14 cellular contexts compared by ENCODE assay signal in the genomic region with DNA sequence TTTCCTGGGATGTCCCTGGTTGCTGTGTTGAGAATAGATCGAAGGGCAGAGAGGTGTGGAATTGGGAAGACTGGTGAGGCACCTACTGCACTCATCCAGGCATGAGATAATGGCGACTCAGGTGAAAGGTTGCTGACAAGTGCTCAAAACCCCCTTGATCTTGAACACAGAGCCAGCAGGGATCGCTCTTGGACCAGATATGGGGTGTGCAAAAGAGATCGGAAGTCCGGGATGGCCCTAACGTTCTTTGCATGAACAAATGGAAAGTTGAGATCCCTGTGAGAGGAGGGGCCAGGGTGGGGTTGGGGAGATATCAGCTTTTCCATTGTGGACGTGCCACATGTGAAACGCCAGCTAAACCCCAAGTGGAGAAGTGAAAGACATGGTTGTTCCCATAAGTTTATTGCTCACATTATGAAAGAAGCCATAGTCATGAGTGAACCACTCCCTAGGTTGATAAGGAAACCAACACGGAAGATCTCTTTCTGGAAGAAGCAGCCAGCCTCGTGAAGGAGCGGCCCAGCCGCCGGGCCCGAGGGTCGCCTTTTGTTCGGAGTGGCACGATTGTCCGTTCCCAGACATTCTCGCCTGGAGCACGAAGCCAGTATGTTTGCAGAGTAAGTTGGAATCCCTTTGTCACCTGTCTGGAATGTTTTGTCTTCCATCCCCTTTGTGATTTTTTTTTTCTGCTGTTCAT. TPM values are rescaled to one million over a fixed set of nuclear protein-coding genes. Genes with fewer than 3 reads are reported as not detected.
DNase-seq lines count a peak whose midpoint lies in the region; ATAC-seq and TF ChIP-seq lines count a peak whose summit lies in the region.
"Had no signal": no experiment of that assay in that cellular context is flagged by ENCODE, and none has a peak within 500 bp of the region (broad histone marks: within the 10 kb centered on the region; RNA-seq: fewer than 3 reads in every experiment).

No MANE protein-coding gene starts in this region.

- TSS peak; percentile 41 for BruUV-seq in Caco-2 (replicated peaks; lab: Mats Ljungman, UMichigan)

- peaks cover 1% of the 10 kb centered on the region for H3K79me2 ChIP-seq in trophoblast cell (ENCODE audit: control insufficient read depth, insufficient read depth, low read length, poor library complexity)

- H3K4me3 ChIP-seq in Caco-2 (ENCODE audit: low read depth, low read length) (no peak overlapping the region; the same call in 1 of the 2 replicates), trophoblast cell (ENCODE audit: low read depth, low read length) (no peak overlapping the region)
- H3K4me3 ChIP-seq: A549, BLaER1 had no signal

- no CpG with 5 or more reads among the region's 20 CpGs for WGBS in trophoblast cell (ENCODE audit: extremely low coverage, insufficient coverage, insufficient read length)

- no peak overlapping the region for H4K8ac ChIP-seq in trophoblast cell (ENCODE audit: low read depth, low read length)

- peak overlapping the region; percentile 44 for H2BK5ac ChIP-seq in trophoblast cell (ENCODE audit: low read depth, low read length, poor library complexity)

- H3K36me3 ChIP-seq in Caco-2 (ENCODE audit: control insufficient read depth, insufficient read depth, low read length): no peaks in the 10 kb centered on the region; the same call in 1 of the 2 replicates
- peaks cover 40 to 41% of the 10 kb centered on the region in 2 experiments for H3K36me3 ChIP-seq in trophoblast cell (ENCODE audit: control insufficient read depth in 1 of 2, insufficient read depth in 2 of 2, low read length in 2 of 2)

- no peak overlapping the region for H3K14ac ChIP-seq in trophoblast cell (ENCODE audit: low read length)

- peak overlapping the region; percentile 91 for H3K27ac Mint-ChIP-seq in Caco-2 (ENCODE audit: unreplicated experiment)
- H3K27ac Mint-ChIP-seq in dendritic cell treated with granulocyte-macrophage colony-stimulating factor and Interleukin-4, amounts not matched to agents 40 ng/mL and 50 ng/mL, for 4 days: peak overlapping the region; percentile 25

- H3K27me3 ChIP-seq in Caco-2 (replicated peaks; ENCODE audit: control insufficient read depth, insufficient read depth, low read length): no peaks in the 10 kb centered on the region
- no peaks in the 10 kb centered on the region for H3K27me3 ChIP-seq in trophoblast cell (ENCODE audit: insufficient read depth, low read length)
- H3K27me3 ChIP-seq: BLaER1 had no signal

- peak overlapping the region; percentile 43 for H4K91ac ChIP-seq in trophoblast cell (ENCODE audit: low read depth, low read length)

- no peak overlapping the region for H2BK12ac ChIP-seq in trophoblast cell (ENCODE audit: low read length)

- POLR2A ChIA-PET in Caco-2 (lab: Charles Lee): interaction anchor here (1.1 kb wide), 1 partner anchor 22 kb away, joined by 5 read pairs; the partner anchor contains the start of gene CLCN4

- no peak overlapping the region for H3K23ac ChIP-seq in trophoblast cell (ENCODE audit: low read length)

- H3K9ac ChIP-seq in trophoblast cell (ENCODE audit: low read length): no peak overlapping the region
- H3K9ac ChIP-seq: BLaER1 had no signal

- no peaks in the 10 kb centered on the region for H3K4me1 Mint-ChIP-seq in Caco-2 (ENCODE audit: low read depth, unreplicated experiment)
- H3K4me1 Mint-ChIP-seq in dendritic cell treated with granulocyte-macrophage colony-stimulating factor and Interleukin-4, amounts not matched to agents 40 ng/mL and 50 ng/mL, for 4 days (ENCODE audit: low read depth): peaks cover 27% of the 10 kb centered on the region
- H3K4me1 Mint-ChIP-seq: CD8-positive, alpha-beta memory T cell had no signal

- H3K36me3 Mint-ChIP-seq in Caco-2 (ENCODE audit: insufficient read depth, unreplicated experiment): peaks cover 32% of the 10 kb centered on the region
- peaks cover 84% of the 10 kb centered on the region for H3K36me3 Mint-ChIP-seq in dendritic cell treated with granulocyte-macrophage colony-stimulating factor and Interleukin-4, amounts not matched to agents 40 ng/mL and 50 ng/mL, for 4 days (ENCODE audit: low read depth)

- no peaks in the 10 kb centered on the region for H3K9me3 Mint-ChIP-seq in Caco-2 (ENCODE audit: unreplicated experiment)
- H3K9me3 Mint-ChIP-seq in dendritic cell treated with granulocyte-macrophage colony-stimulating factor and Interleukin-4, amounts not matched to agents 40 ng/mL and 50 ng/mL, for 4 days: no peaks in the 10 kb centered on the region
- H3K9me3 Mint-ChIP-seq: CD8-positive, alpha-beta memory T cell had no signal

- no peaks in the 10 kb centered on the region for H3K27me3 Mint-ChIP-seq in Caco-2 (ENCODE audit: insufficient read depth, unreplicated experiment)
- H3K27me3 Mint-ChIP-seq in dendritic cell treated with granulocyte-macrophage colony-stimulating factor and Interleukin-4, amounts not matched to agents 40 ng/mL and 50 ng/mL, for 4 days: no peaks in the 10 kb centered on the region

- no peak overlapping the region for H3K4me2 ChIP-seq in trophoblast cell (ENCODE audit: low read length)
- H3K4me2 ChIP-seq: A549, BLaER1 had no signal

- no peak overlapping the region for H2AK5ac ChIP-seq in trophoblast cell (ENCODE audit: low read length)

- H3K4me1 ChIP-seq in Caco-2 (peaks cover 16% of the 10 kb centered on the region), trophoblast cell (ENCODE audit: control insufficient read depth in 1 of 2, insufficient read depth in 2 of 2, low read length in 2 of 2) (peaks cover 3 to 5% of the 10 kb centered on the region in 2 experiments)
- H3K4me1 ChIP-seq: A549 had no signal

- H3K79me1 ChIP-seq in trophoblast cell (ENCODE audit: low read length): peaks cover 3% of the 10 kb centered on the region

- peak overlapping the region; percentile 27 for H3K27ac ChIP-seq in trophoblast cell (ENCODE audit: low read depth, low read length)
- H3K27ac ChIP-seq: A549, BLaER1 had no signal

- H2AFZ ChIP-seq in trophoblast cell (ENCODE audit: insufficient read depth, low read length, poor library complexity): no peak overlapping the region

- CTCF ChIA-PET in Caco-2 (lab: Charles Lee): no interaction called here

- ATAC-seq in HG02588 (IDR thresholded peaks at IDR 0.05; ENCODE audit: unreplicated experiment): no peak
- ATAC-seq: A549 had no signal

- peak; percentile 67 to 68 for DNase-seq in Caco-2
- peak; percentile 66 for DNase-seq in MV-4-11 (lab: John Stamatoyannopoulos, UW)
- peak; percentile 42 to 47 for DNase-seq in trophoblast cell
- DNase-seq in NCI-H2196 treated with DMSO at 0.1 percent for 48 hours (lab: John Stamatoyannopoulos, UW; ENCODE audit: unreplicated experiment): no peak
- no peak for DNase-seq in nucleus accumbens (lab: John Stamatoyannopoulos, UW)
- DNase-seq in GM13977 (ENCODE audit: low spot score): no peak
- DNase-seq: CD8-positive, alpha-beta memory T cell; DMS53; GF-D8; HCEC 1CT had no signal

- peak overlapping the region; percentile 50 for H3K4me3 Mint-ChIP-seq in Caco-2 (ENCODE audit: unreplicated experiment)
- H3K4me3 Mint-ChIP-seq in dendritic cell treated with granulocyte-macrophage colony-stimulating factor and Interleukin-4, amounts not matched to agents 40 ng/mL and 50 ng/mL, for 4 days: no peak overlapping the region
- H3K4me3 Mint-ChIP-seq: CD8-positive, alpha-beta memory T cell had no signal

- H3K18ac ChIP-seq in trophoblast cell (ENCODE audit: low read length): no peak overlapping the region

- intact Hi-C loops in Caco-2 (cut with micrococcal nuclease; ENCODE audit: unreplicated experiment): loop anchor here (1.0 kb wide), 2 partner anchors 22 to 35 kb away; partner anchors contain the start of gene CLCN4
- intact Hi-C loops in dendritic cell treated with granulocyte-macrophage colony-stimulating factor and Interleukin-4, amounts not matched to agents 40 ng/mL and 50 ng/mL, for 4 days (cut with micrococcal nuclease): no loop called here

- H3K9me3 ChIP-seq in Caco-2 (no peaks in the 10 kb centered on the region), trophoblast cell (ENCODE audit: insufficient read depth, low read depth, low read length) (no peaks in the 10 kb centered on the region)
- H3K9me3 ChIP-seq: A549 had no signal

- in situ Hi-C loops in GM13977 (cut with MboI; ENCODE audit: low pct_unique_long_range_greater_than_20kb, low sequenced_read_pairs, unreplicated experiment): no loop called here

- no peak overlapping the region for H4K12ac ChIP-seq in trophoblast cell (ENCODE audit: low read depth, low read length)

- H3K4ac ChIP-seq in trophoblast cell (ENCODE audit: low read depth, low read length): no peak overlapping the region

- peak overlapping the region; percentile 28 for H2BK120ac ChIP-seq in trophoblast cell (ENCODE audit: insufficient read depth, low read length, poor library complexity)

- no peak for TF ChIP-seq CTCF in Caco-2 (IDR thresholded peaks at IDR 0.05; ENCODE audit: insufficient read depth in 1 of 2, low read depth in 1 of 2, low read length in 1 of 2, severe bottlenecking in 1 of 2, unreplicated experiment in 1 of 2)
- TF ChIP-seq CTCF in GM13977 (IDR thresholded peaks at IDR 0.05; ENCODE audit: extremely low read depth, insufficient read depth, missing control alignments): no peak

RNA-seq across cellular contexts. Expression of gene CLCN4, which starts 22.6 kb away (rescaled TPM):
- total RNA-seq in Caco-2 (2022): 10.0 and 11.1 TPM in 2 replicates
- polyA plus RNA-seq in trophoblast cell (2013): 1.4 TPM in 2 replicates
- polyA plus RNA-seq: CD8-positive, alpha-beta memory T cell had no signal

Comparison
In these comparisons a context has a peak if more than half of its experiments do, and no peak if none do; other contexts are left out.
1. DNase-seq: peak in Caco-2 (2 of 2), MV-4-11 (single experiment) and trophoblast cell (2 of 2); none in NCI-H2196 treated with DMSO at 0.1 percent for 48 hours (single experiment), nucleus accumbens (0 of 56) and GM13977 (single experiment).